Comparison of ENCODE assay signal across 8 cellular contexts in the genomic region with DNA sequence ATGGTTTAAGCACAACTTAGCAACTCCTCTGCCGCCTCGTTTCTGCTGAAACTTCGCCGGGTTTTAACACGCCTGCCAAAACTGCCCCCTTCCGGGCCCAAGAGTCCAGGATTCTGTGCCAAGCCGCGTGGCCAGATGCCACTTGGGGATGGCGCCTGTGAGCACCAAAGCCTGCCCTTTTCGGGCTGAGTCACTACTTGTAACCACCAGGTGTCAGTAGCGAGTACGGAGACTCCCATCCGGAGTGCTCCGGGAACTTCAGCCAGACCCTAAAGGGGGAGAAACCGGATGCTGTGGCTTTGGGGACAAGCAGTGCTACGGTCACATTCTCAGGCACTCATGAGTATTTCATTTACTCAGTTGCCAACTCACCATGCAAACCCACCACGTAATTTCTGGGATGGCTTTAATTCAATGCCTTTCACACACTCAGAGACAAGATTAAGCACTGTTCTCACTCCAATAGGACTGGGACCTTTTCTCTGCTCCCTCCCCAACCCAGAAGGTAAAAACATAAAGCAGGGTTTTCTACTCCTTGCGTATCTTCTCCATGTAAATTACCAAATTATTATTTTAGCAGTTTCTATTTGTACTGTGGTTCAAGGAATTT. TPM values are rescaled to one million over a fixed set of nuclear protein-coding genes. Genes with fewer than 3 reads are reported as not detected.
DNase-seq lines count a peak whose midpoint lies in the region; ATAC-seq lines count a peak whose summit lies in the region.

No MANE protein-coding gene starts in this region.

- no peaks in the 10 kb centered on the region for H3K9me3 ChIP-seq in mesenchymal stem cell (ENCODE audit: control insufficient read depth, low read length)

- ATAC-seq in HG02973 (IDR thresholded peaks at IDR 0.05; ENCODE audit: unreplicated experiment) = peak; percentile 72

- H3K18ac ChIP-seq in mesenchymal stem cell (ENCODE audit: low read depth in 1 of 2, low read length in 2 of 2) = no peak overlapping the region

- no peak overlapping the region for H2BK120ac ChIP-seq in mesenchymal stem cell (ENCODE audit: low read depth, low read length)

- no peak overlapping the region for H2AK5ac ChIP-seq in mesenchymal stem cell (ENCODE audit: low read length, severe bottlenecking)

- peak; percentile 42 for DNase-seq in activated gamma-delta T cell treated with Interleukin-2 at 50 U/mL for 16 hours
- DNase-seq in activated gamma-delta T cell (lab: John Stamatoyannopoulos, UW) = no peak
- peak; percentile 26 for DNase-seq in NCI-H446 treated with DMSO at 0.1 percent for 48 hours (lab: John Stamatoyannopoulos, UW)
- peak; percentile 68 to 77 for DNase-seq in activated CD4-positive, alpha-beta T cell treated with anti-CD3 and anti-CD28 coated beads, Interleukin-2, amount 50 U/mL, for 48 hours
- DNase-seq in effector CD8-positive, alpha-beta T cell (lab: John Stamatoyannopoulos, UW) = peak; percentile 22
- DNase-seq in mesenchymal stem cell = peak; percentile 76
- peak; percentile 35 for DNase-seq in stimulated activated CD8-positive, alpha-beta memory T cell treated with anti-CD3 and anti-CD28 coated beads, Interleukin-4, amount 100 ng/mL, for 24 hours (ENCODE audit: low read depth)

- H3K4me3 ChIP-seq in mesenchymal stem cell (ENCODE audit: insufficient read depth in 1 of 2, low read depth in 1 of 2, low read length in 2 of 2) = peak overlapping the region in 1 of 2 experiments; percentile 92

- H4K91ac ChIP-seq in mesenchymal stem cell (ENCODE audit: low read length) = no peak overlapping the region

- no peak overlapping the region for H3K27ac ChIP-seq in mesenchymal stem cell (ENCODE audit: low read length, poor library complexity, severe bottlenecking)

- no peak overlapping the region for H3K14ac ChIP-seq in mesenchymal stem cell (ENCODE audit: low read length in 2 of 2)

- no peak overlapping the region for H4K8ac ChIP-seq in mesenchymal stem cell (ENCODE audit: low read length)

- peaks cover 14% of the 10 kb centered on the region for H3K4me1 ChIP-seq in mesenchymal stem cell (ENCODE audit: control insufficient read depth, insufficient read depth, low read depth, low read length)

- no peak overlapping the region for H2BK15ac ChIP-seq in mesenchymal stem cell (ENCODE audit: low read depth, poor library complexity, severe bottlenecking)

- peak overlapping the region; percentile 35 for H3K4me2 ChIP-seq in mesenchymal stem cell (ENCODE audit: low read length, poor library complexity, severe bottlenecking)

- H2BK5ac ChIP-seq in mesenchymal stem cell (ENCODE audit: low read depth, low read length, poor library complexity, severe bottlenecking) = no peak overlapping the region

- peak overlapping the region; percentile 96 for H3K9ac ChIP-seq in mesenchymal stem cell (ENCODE audit: low read length)

- H3K79me1 ChIP-seq in mesenchymal stem cell (replicated peaks; ENCODE audit: low read length, poor library complexity, severe bottlenecking) = peaks cover 19% of the 10 kb centered on the region

- no peak overlapping the region for H3K23ac ChIP-seq in mesenchymal stem cell (ENCODE audit: low read length in 2 of 2)

- peaks cover 24 to 71% of the 10 kb centered on the region in 2 experiments for H3K36me3 ChIP-seq in mesenchymal stem cell (ENCODE audit: control insufficient read depth in 1 of 2, insufficient read depth in 2 of 2, low read depth in 1 of 2, low read length in 2 of 2)

- H3K27me3 ChIP-seq in mesenchymal stem cell (ENCODE audit: control insufficient read depth in 1 of 2, insufficient read depth in 1 of 2, low read length in 2 of 2) = no peaks in the 10 kb centered on the region

- WGBS in mesenchymal stem cell = 12% methylated on average over 17 of the region's 18 CpGs

- no peak overlapping the region for H2AFZ ChIP-seq in mesenchymal stem cell (ENCODE audit: low read depth, low read length)

- no peak overlapping the region for H3K4ac ChIP-seq in mesenchymal stem cell (ENCODE audit: low read depth in 1 of 2, low read length in 2 of 2)

- H2BK12ac ChIP-seq in mesenchymal stem cell (ENCODE audit: low read length in 2 of 2) = no peak overlapping the region

RNA-seq across cellular contexts. Expression of a gene that starts 7.7 kb away (rescaled TPM):
- polyA plus RNA-seq in mesenchymal stem cell (2013, experiment 1 of 2) = 74.0 TPM
- 79.1 TPM for polyA plus RNA-seq in mesenchymal stem cell (2013, experiment 2 of 2)
